In genomic region chr5:120447706-120448239, GRCh38 we compare ENCODE assay signal across 25 cellular contexts. TPM values are rescaled to one million over a fixed set of nuclear protein-coding genes. Genes with fewer than 3 reads are reported as not detected.
A peak's percentile ranks its signal among the peaks of the same experiment; 100 is the strongest.
DNase-seq lines count a peak whose midpoint lies in the region; ATAC-seq and TF ChIP-seq lines count a peak whose summit lies in the region.
"Had no signal": no experiment of that assay in that cellular context is flagged by ENCODE, and none has a peak within 500 bp of the region (broad histone marks: within the 10 kb centered on the region; RNA-seq: fewer than 3 reads in every experiment).

No MANE protein-coding gene starts in this region.

- no peak for TF ChIP-seq POLR2A in IMR-90 (IDR thresholded peaks at IDR 0.05; ENCODE audit: low read depth, low read length)

- H2AFZ ChIP-seq in IMR-90 (replicated peaks; ENCODE audit: low read length, poor library complexity) (no peak overlapping the region), Karpas-422 (ENCODE audit: low read length) (no peak overlapping the region)

- POLR2A ChIA-PET in IMR-90 (lab: Charles Lee; ENCODE audit: unreplicated experiment), result no interaction called here
- POLR2A ChIA-PET in activated CD4-positive, alpha-beta T cell treated with anti-CD3 and anti-CD28 coated beads, Interleukin-2, amount 10 ng/mL, durations not matched to agents 7 days and 5 days (lab: Charles Lee), result no interaction called here

- no peaks in the 10 kb centered on the region for H3K9me3 Mint-ChIP-seq in activated CD4-positive, alpha-beta T cell treated with anti-CD3 and anti-CD28 coated beads, Interleukin-2, amount 10 ng/mL, durations not matched to agents 7 days and 5 days
- H3K9me3 Mint-ChIP-seq: activated naive CD4-positive, alpha-beta T cell treated with anti-CD3 and anti-CD28 coated beads for 36 hours had no signal

- no peak overlapping the region for H3K4me3 Mint-ChIP-seq in activated CD4-positive, alpha-beta T cell treated with anti-CD3 and anti-CD28 coated beads, Interleukin-2, amount 10 ng/mL, durations not matched to agents 7 days and 5 days
- H3K4me3 Mint-ChIP-seq: activated CD4-positive, alpha-beta T cell treated with anti-CD3 and anti-CD28 coated beads for 36 hours; activated naive CD4-positive, alpha-beta T cell treated with anti-CD3 and anti-CD28 coated beads for 36 hours; B cell had no signal

- no peak overlapping the region for H3K27ac Mint-ChIP-seq in activated CD4-positive, alpha-beta T cell treated with anti-CD3 and anti-CD28 coated beads, Interleukin-2, amount 10 ng/mL, durations not matched to agents 7 days and 5 days
- H3K27ac Mint-ChIP-seq: activated CD4-positive, alpha-beta T cell treated with anti-CD3 and anti-CD28 coated beads for 36 hours; activated naive CD4-positive, alpha-beta T cell treated with anti-CD3 and anti-CD28 coated beads for 36 hours; B cell had no signal

- H3K56ac ChIP-seq in IMR-90 (ENCODE audit: extremely low read depth, insufficient read depth, low read length), result no peak overlapping the region

- in situ Hi-C loops in IMR-90 (cut with MboI; ENCODE audit: low sequenced_read_pairs), result no loop called here

- H3K9me2 ChIP-seq in Karpas-422 (replicated peaks; ENCODE audit: insufficient read depth, low read length), result no peaks in the 10 kb centered on the region

- no peak for TF ChIP-seq CTCF in IMR-90 (conservative IDR thresholded peaks at IDR 0.05; ENCODE audit: low read depth, low read length)

- no peaks in the 10 kb centered on the region; the same call in 1 of the 2 replicates for H3K9me1 ChIP-seq in IMR-90 (ENCODE audit: insufficient read depth, low read length)

- H3K27ac ChIP-seq in IMR-90 (ENCODE audit: insufficient read depth, low read length) (no peak overlapping the region), mesodermal cell (ENCODE audit: low read depth, low read length, severe bottlenecking) (peak overlapping the region; percentile 10), Karpas-422 (ENCODE audit: low read length) (no peak overlapping the region)
- H3K27ac ChIP-seq: dorsolateral prefrontal cortex, esophagus squamous epithelium, KMS-11, neutrophil had no signal

- no peak overlapping the region for H4K91ac ChIP-seq in IMR-90 (ENCODE audit: insufficient read depth, low read depth, low read length)

- intact Hi-C loops in IMR-90 (cut with micrococcal nuclease), result loop anchor here (5.0 kb wide), 2 partner anchors 60 to 295 kb away; no protein-coding TSS in a partner anchor

- peak overlapping the region; percentile 38; the same call in 1 of the 2 replicates for H3K18ac ChIP-seq in IMR-90 (ENCODE audit: low read depth, low read length)

- TF ChIP-seq RAD21 in IMR-90 (IDR thresholded peaks at IDR 0.05; ENCODE audit: low read length), result no peak

- ATAC-seq in IMR-90 (ENCODE audit: low read depth) (no peak), GM19467 (IDR thresholded peaks at IDR 0.05; ENCODE audit: unreplicated experiment) (no peak)
- ATAC-seq in stimulated activated naive CD8-positive, alpha-beta T cell treated with anti-CD3 and anti-CD28 coated beads, Interleukin-15, Interleukin-2, amounts not matched to agents 100 U/mL and 50 U/mL, for 24 hours, result no peak
- ATAC-seq: activated CD4-positive, alpha-beta T cell treated with anti-CD3 and anti-CD28 coated beads for 36 hours; sciatic nerve had no signal

- CTCF ChIA-PET in IMR-90 (lab: Yijun Ruan, JAX), result interaction anchor here (1.3 kb wide), 1 partner anchor 17 kb away, joined by 3 read pairs; no protein-coding TSS in a partner anchor
- CTCF ChIA-PET in activated CD4-positive, alpha-beta T cell treated with anti-CD3 and anti-CD28 coated beads, Interleukin-2, amount 10 ng/mL, durations not matched to agents 7 days and 5 days (lab: Charles Lee), result no interaction called here

- H2BK20ac ChIP-seq in IMR-90 (ENCODE audit: low read depth, low read length), result peak overlapping the region; percentile 27; the same call in 1 of the 2 replicates

- H3K4me3 ChIP-seq in IMR-90 (ENCODE audit: insufficient read depth, low read depth, low read length) (no peak overlapping the region), mesodermal cell (ENCODE audit: extremely low read depth, insufficient read depth, low read length, poor library complexity, severe bottlenecking) (no peak overlapping the region), Karpas-422 (ENCODE audit: low read length) (no peak overlapping the region)
- H3K4me3 ChIP-seq: dorsolateral prefrontal cortex, esophagus squamous epithelium, thoracic aorta had no signal

- H3K4ac ChIP-seq in IMR-90 (ENCODE audit: low read depth, low read length), result peak overlapping the region; percentile 12; the same call in 1 of the 2 replicates

- BruUV-seq in IMR-90 (replicated peaks; lab: Mats Ljungman, UMichigan), result no TSS peak

- H4K20me1 ChIP-seq in IMR-90 (ENCODE audit: insufficient read depth, low read length) (no peaks in the 10 kb centered on the region), Karpas-422 (ENCODE audit: insufficient read depth, low read depth, low read length) (no peaks in the 10 kb centered on the region)

- no CpG with 5 or more reads among the region's 1 CpG for WGBS in IMR-90 (ENCODE audit: extremely low coverage in 2 of 2, insufficient read length in 1 of 2), 2 experiments
- 44 to 50% methylated on average over 1 of the region's 1 CpG for WGBS in mesodermal cell (ENCODE audit: insufficient coverage in 2 of 2), 2 experiments

- peak; percentile 77 for DNase-seq in DMS53 (lab: John Stamatoyannopoulos, UW)
- DNase-seq in IMR-90, result peak; percentile 41
- DNase-seq in amniotic epithelial cell (ENCODE audit: low read depth), result peak; percentile 51
- no peak for DNase-seq in stimulated activated naive CD8-positive, alpha-beta T cell treated with anti-CD3 and anti-CD28 coated beads, Interleukin-15, Interleukin-2, amounts not matched to agents 100 U/mL and 50 U/mL, for 24 hours
- no peak for DNase-seq in Karpas-422
- DNase-seq in activated CD4-positive, alpha-beta T cell treated with anti-CD3 and anti-CD28 coated beads, Interleukin-2, amount 10 ng/mL, durations not matched to agents 7 days and 5 days, result no peak
- DNase-seq: activated CD4-positive, alpha-beta T cell treated with anti-CD3 and anti-CD28 coated beads for 36 hours; activated CD8-positive, alpha-beta memory T cell treated with anti-CD3 and anti-CD28 coated beads, Interleukin-2, amount 50 U/mL, for 48 hours; activated naive CD4-positive, alpha-beta T cell treated with anti-CD3 and anti-CD28 coated beads for 36 hours; DMS153; dorsolateral prefrontal cortex; esophagus squamous epithelium; head of caudate nucleus; NCI-H1417 treated with DMSO at 0.1 percent for 48 hours; SHP77; stimulated activated CD4-positive, alpha-beta T cell treated with anti-CD3 and anti-CD28 coated beads, Interleukin-4, amount 100 ng/mL, for 1 hour; stimulated activated CD8-positive, alpha-beta memory T cell treated with anti-CD3 and anti-CD28 coated beads, Interleukin-4, amount 100 ng/mL, for 48 hours; T-helper 9 cell had no signal

- no peak overlapping the region for H2AK9ac ChIP-seq in IMR-90 (replicated peaks; ENCODE audit: low read depth, low read length, poor library complexity)

- no peaks in the 10 kb centered on the region for H3K9me3 ChIP-seq in IMR-90 (ENCODE audit: control insufficient read depth, insufficient read depth, low read length)
- H3K9me3 ChIP-seq in mesodermal cell (ENCODE audit: control insufficient read depth, low read length), result no peaks in the 10 kb centered on the region
- no peaks in the 10 kb centered on the region for H3K9me3 ChIP-seq in Karpas-422 (ENCODE audit: low read length)
- H3K9me3 ChIP-seq: esophagus squamous epithelium, neutrophil, thoracic aorta had no signal

- H3K9ac ChIP-seq in IMR-90 (ENCODE audit: low read depth, low read length), result no peak overlapping the region
- no peak overlapping the region for H3K9ac ChIP-seq in Karpas-422 (ENCODE audit: low read length)
- H3K9ac ChIP-seq: KMS-11 had no signal

- H3K36me3 ChIP-seq in IMR-90 (ENCODE audit: control insufficient read depth, insufficient read depth, low read length), result no peaks in the 10 kb centered on the region
- H3K36me3 ChIP-seq in mesodermal cell (ENCODE audit: control insufficient read depth, insufficient read depth, low read length), result no peaks in the 10 kb centered on the region
- H3K36me3 ChIP-seq in Karpas-422 (ENCODE audit: insufficient read depth, low read length), result no peaks in the 10 kb centered on the region
- H3K36me3 ChIP-seq: esophagus squamous epithelium, neutrophil, thoracic aorta had no signal

- no peaks in the 10 kb centered on the region for H3K79me1 ChIP-seq in IMR-90 (ENCODE audit: low read depth in 1 of 2, low read length in 2 of 2)

- H3K4me1 Mint-ChIP-seq in activated CD4-positive, alpha-beta T cell treated with anti-CD3 and anti-CD28 coated beads, Interleukin-2, amount 10 ng/mL, durations not matched to agents 7 days and 5 days, result no peaks in the 10 kb centered on the region
- H3K4me1 Mint-ChIP-seq: activated CD4-positive, alpha-beta T cell treated with anti-CD3 and anti-CD28 coated beads for 36 hours; B cell had no signal

- no peak overlapping the region for H2AK5ac ChIP-seq in IMR-90 (ENCODE audit: low read depth, low read length)

- no peak overlapping the region for H3K23ac ChIP-seq in IMR-90 (ENCODE audit: low read depth, low read length)

- peak overlapping the region; percentile 3; the same call in 1 of the 2 replicates for H3K14ac ChIP-seq in IMR-90 (replicated peaks; ENCODE audit: low read depth, low read length)

- no peaks in the 10 kb centered on the region for H3K36me3 Mint-ChIP-seq in activated CD4-positive, alpha-beta T cell treated with anti-CD3 and anti-CD28 coated beads, Interleukin-2, amount 10 ng/mL, durations not matched to agents 7 days and 5 days (ENCODE audit: low read depth)

- H3K4me2 ChIP-seq in IMR-90 (ENCODE audit: low read depth, low read length), result no peak overlapping the region
- H3K4me2 ChIP-seq in Karpas-422 (ENCODE audit: low read depth, low read length, poor library complexity, severe bottlenecking), result no peak overlapping the region
- H3K4me2 ChIP-seq: KMS-11 had no signal

- H3K27me3 ChIP-seq in IMR-90 (ENCODE audit: control insufficient read depth, insufficient read depth, low read length), result no peaks in the 10 kb centered on the region
- no peaks in the 10 kb centered on the region for H3K27me3 ChIP-seq in Karpas-422 (ENCODE audit: low read length)
- H3K27me3 ChIP-seq: esophagus squamous epithelium, neutrophil had no signal

- peak overlapping the region in 1 of 2 experiments; percentile 31; a peak in 1 of 4 replicates for H4K8ac ChIP-seq in IMR-90 (ENCODE audit: low read depth in 2 of 2, low read length in 2 of 2)

- peak overlapping the region; percentile 21 for H2BK120ac ChIP-seq in IMR-90 (ENCODE audit: low read depth, low read length)

- H2BK15ac ChIP-seq in IMR-90 (ENCODE audit: low read depth, low read length), result peak overlapping the region; percentile 5; the same call in 1 of the 3 replicates

- H3K4me1 ChIP-seq in IMR-90 (ENCODE audit: control insufficient read depth, insufficient read depth, low read length), result peaks cover 5% of the 10 kb centered on the region
- H3K4me1 ChIP-seq in mesodermal cell (ENCODE audit: control insufficient read depth, insufficient read depth, low read length, poor library complexity, severe bottlenecking), result peaks cover 45% of the 10 kb centered on the region
- peaks cover 3% of the 10 kb centered on the region; the same call in 1 of the 2 replicates for H3K4me1 ChIP-seq in Karpas-422 (ENCODE audit: low read length)
- H3K4me1 ChIP-seq: esophagus squamous epithelium had no signal

- dilution Hi-C loops in IMR-90 (cut with HindIII; ENCODE audit: low sequenced_read_pairs, unreplicated experiment), result no loop called here

- no peaks in the 10 kb centered on the region for H3K27me3 Mint-ChIP-seq in activated CD4-positive, alpha-beta T cell treated with anti-CD3 and anti-CD28 coated beads, Interleukin-2, amount 10 ng/mL, durations not matched to agents 7 days and 5 days
- H3K27me3 Mint-ChIP-seq: activated CD4-positive, alpha-beta T cell treated with anti-CD3 and anti-CD28 coated beads for 36 hours had no signal

- H2BK5ac ChIP-seq in IMR-90 (ENCODE audit: low read depth, low read length, poor library complexity, severe bottlenecking), result no peak overlapping the region

- H4K5ac ChIP-seq in IMR-90 (ENCODE audit: low read depth, low read length), result no peak overlapping the region

- no peaks in the 10 kb centered on the region for H3K79me2 ChIP-seq in Karpas-422 (ENCODE audit: low read length)

RNA-seq across cellular contexts. Expression of gene PRR16, which starts 16.3 kb away (rescaled TPM):
- 9.9 and 10.6 TPM in 2 replicates for total RNA-seq in IMR-90 (2012; rRNA removed)
- polyA plus RNA-seq in IMR-90 (2012; rRNA removed), result 45.2 and 52.9 TPM in 2 replicates
- 21.4 and 25.6 TPM in 2 replicates for polyA plus RNA-seq in IMR-90 (2012; cell fraction: cytosol; rRNA removed)
- polyA plus RNA-seq in IMR-90 (2012; cell fraction: nucleus; rRNA removed; ENCODE audit: low replicate concordance), result 9.8 and 36.9 TPM in 2 replicates
- 6.4 TPM for polyA plus RNA-seq in mesodermal cell (2013, experiment 1 of 2)
- 3.2 TPM for polyA plus RNA-seq in mesodermal cell (2013, experiment 2 of 2)
- not detected in 2 replicates for total RNA-seq in Karpas-422 (2014; rRNA removed; shearing (Covaris generic); ENCODE audit: low replicate concordance)
- total RNA-seq in activated CD4-positive, alpha-beta T cell treated with anti-CD3 and anti-CD28 coated beads, Interleukin-2, amount 10 ng/mL, durations not matched to agents 7 days and 5 days, result not detected
- total RNA-seq: activated CD4-positive, alpha-beta T cell treated with anti-CD3 and anti-CD28 coated beads for 36 hours; activated naive CD4-positive, alpha-beta T cell treated with anti-CD3 and anti-CD28 coated beads for 36 hours; B cell had no signal

Comparison
In these comparisons a context has a peak if more than half of its experiments do, and no peak if none do; other contexts are left out.
1. DNase-seq: peak in DMS53 (single experiment), IMR-90 (single experiment) and amniotic epithelial cell (single experiment); none in stimulated activated naive CD8-positive, alpha-beta T cell treated with anti-CD3 and anti-CD28 coated beads, Interleukin-15, Interleukin-2, amounts not matched to agents 100 U/mL and 50 U/mL, for 24 hours (single experiment), Karpas-422 (single experiment) and activated CD4-positive, alpha-beta T cell treated with anti-CD3 and anti-CD28 coated beads, Interleukin-2, amount 10 ng/mL, durations not matched to agents 7 days and 5 days (single experiment).
2. RNA of gene PRR16, which starts 16.3 kb away (total RNA-seq): 9.9 to 10.6 TPM in IMR-90; not detected in Karpas-422 and not detected in activated CD4-positive, alpha-beta T cell treated with anti-CD3 and anti-CD28 coated beads, Interleukin-2, amount 10 ng/mL, durations not matched to agents 7 days and 5 days; every median in the first group is over 10 times any median in the second.